8 cellular contexts compared by ENCODE assay signal in the genomic region with DNA sequence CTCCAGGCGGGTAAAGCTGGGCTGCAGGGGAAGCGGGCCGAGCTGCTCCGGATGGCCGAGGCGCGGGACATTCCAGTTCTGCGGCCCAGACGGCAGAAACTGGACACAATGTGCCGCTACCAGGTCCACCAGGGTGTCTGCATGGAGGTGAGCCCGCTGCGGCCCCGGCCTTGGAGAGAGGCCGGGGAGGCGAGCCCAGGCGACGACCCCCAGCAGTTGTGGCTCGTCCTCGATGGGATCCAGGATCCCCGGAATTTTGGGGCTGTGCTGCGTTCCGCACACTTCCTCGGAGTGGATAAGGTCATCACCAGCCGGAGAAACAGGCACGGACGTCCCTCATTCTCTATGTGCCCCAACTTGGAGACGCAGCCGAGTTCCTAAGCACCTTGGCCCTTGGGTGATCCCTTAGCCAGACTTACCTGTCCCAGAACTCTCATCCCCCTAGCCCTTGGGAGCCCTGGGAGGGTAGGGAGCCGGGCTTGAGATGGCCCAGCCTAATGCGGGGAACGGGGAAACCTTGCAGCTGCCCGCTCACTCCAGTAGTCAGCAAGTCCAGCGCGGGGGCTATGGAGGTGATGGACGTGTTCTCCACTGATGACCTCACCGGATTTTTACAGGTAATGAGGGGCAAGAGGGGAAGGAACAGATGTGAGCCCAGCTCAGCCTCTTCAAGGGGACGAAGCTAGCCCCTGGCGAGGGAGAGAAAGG. TPM values are rescaled to one million over a fixed set of nuclear protein-coding genes. Genes with fewer than 3 reads are reported as not detected.
DNase-seq lines count a peak whose midpoint lies in the region; ATAC-seq and TF ChIP-seq lines count a peak whose summit lies in the region.

No MANE protein-coding gene starts in this region.

- H3K27ac Mint-ChIP-seq in progenitor cell of endocrine pancreas: peak overlapping the region; percentile 80

- peak overlapping the region; percentile 85 for H3K4me3 ChIP-seq in HL-60 (replicated peaks; ENCODE audit: insufficient read depth, low read length)

- peak; percentile 4 to 19 for ATAC-seq in activated T-cell treated with anti-CD3 and anti-CD28 coated beads, Interleukin-2, amount 50 U/mL, for 4 hours
- no peak for ATAC-seq in GM19455 (IDR thresholded peaks at IDR 0.05; ENCODE audit: unreplicated experiment)

- TF ChIP-seq CTCF in HL-60 (IDR thresholded peaks at IDR 0.05; ENCODE audit: insufficient read depth, low read length) (no peak), progenitor cell of endocrine pancreas (IDR thresholded peaks at IDR 0.05; ENCODE audit: unreplicated experiment) (no peak)

- no peaks in the 10 kb centered on the region for H3K27me3 ChIP-seq in HL-60 (ENCODE audit: insufficient read depth, poor library complexity, severe bottlenecking)

- H3K4me1 Mint-ChIP-seq in activated T-cell treated with anti-CD3 and anti-CD28 coated beads, Interleukin-2, amount 50 U/mL, for 4 hours (ENCODE audit: low read depth): peaks cover 37% of the 10 kb centered on the region
- H3K4me1 Mint-ChIP-seq in progenitor cell of endocrine pancreas (ENCODE audit: low read depth): peaks cover 19% of the 10 kb centered on the region

- H3K36me3 Mint-ChIP-seq in activated T-cell treated with anti-CD3 and anti-CD28 coated beads, Interleukin-2, amount 50 U/mL, for 4 hours (ENCODE audit: insufficient read depth): peaks cover 6% of the 10 kb centered on the region
- peaks cover 5% of the 10 kb centered on the region for H3K36me3 Mint-ChIP-seq in progenitor cell of endocrine pancreas (ENCODE audit: insufficient read depth)

- intact Hi-C loops in cardiac septum (cut with DNase I): loop anchor here (5.0 kb wide), 2 partner anchors 65 to 345 kb away; partner anchors contain the start of gene AATF

- DNase-seq in DMS79 (lab: John Stamatoyannopoulos, UW): peak; percentile 12
- no peak for DNase-seq in DMS79 treated with DMSO at 0.1 percent for 48 hours (lab: John Stamatoyannopoulos, UW)
- peak in 1 of 2 experiments; percentile 26 for DNase-seq in HL-60 (ENCODE audit: low read depth in 1 of 2, low spot score in 1 of 2)
- DNase-seq in activated T-cell treated with anti-CD3 and anti-CD28 coated beads, Interleukin-2, amount 50 U/mL, for 4 hours: no peak
- DNase-seq in cardiac septum (ENCODE audit: low spot score): peak; percentile 77
- no peak for DNase-seq in progenitor cell of endocrine pancreas (ENCODE audit: low spot score, unreplicated experiment)
- no peak for DNase-seq in NOMO-1 treated with DMSO at 0.1 percent for 48 hours (lab: John Stamatoyannopoulos, UW; ENCODE audit: unreplicated experiment)

- peak overlapping the region; percentile 95 for H3K27ac ChIP-seq in HL-60 (replicated peaks)

- no peaks in the 10 kb centered on the region for H3K9me3 Mint-ChIP-seq in activated T-cell treated with anti-CD3 and anti-CD28 coated beads, Interleukin-2, amount 50 U/mL, for 4 hours
- H3K9me3 Mint-ChIP-seq in progenitor cell of endocrine pancreas (ENCODE audit: low read depth): no peaks in the 10 kb centered on the region

- no peaks in the 10 kb centered on the region for H3K27me3 Mint-ChIP-seq in activated T-cell treated with anti-CD3 and anti-CD28 coated beads, Interleukin-2, amount 50 U/mL, for 4 hours (ENCODE audit: low read depth)
- no peaks in the 10 kb centered on the region for H3K27me3 Mint-ChIP-seq in progenitor cell of endocrine pancreas

- H3K4me3 Mint-ChIP-seq in activated T-cell treated with anti-CD3 and anti-CD28 coated beads, Interleukin-2, amount 50 U/mL, for 4 hours: peak overlapping the region; percentile 90
- peak overlapping the region; percentile 86 for H3K4me3 Mint-ChIP-seq in progenitor cell of endocrine pancreas (ENCODE audit: low read depth)

RNA-seq across cellular contexts. Expression of gene MRM1, which starts 0.8 kb away (rescaled TPM):
- 10 to 100 TPM; 17.2 to 23.8 (median 22.4) TPM for total RNA-seq in activated T-cell treated with anti-CD3 and anti-CD28 coated beads, Interleukin-2, amount 50 U/mL, for 4 hours
- total RNA-seq in cardiac septum: 7.0 TPM
- 6.6 and 7.1 TPM in 2 replicates for total RNA-seq in progenitor cell of endocrine pancreas

RNA-seq across cellular contexts. Expression of gene DHRS11, which starts 10.5 kb away (rescaled TPM):
- 10 to 100 TPM; 11.6 to 13.0 (median 12.0) TPM for total RNA-seq in activated T-cell treated with anti-CD3 and anti-CD28 coated beads, Interleukin-2, amount 50 U/mL, for 4 hours
- total RNA-seq in cardiac septum: 15.3 TPM
- 12.0 and 15.7 TPM in 2 replicates for total RNA-seq in progenitor cell of endocrine pancreas

RNA-seq across cellular contexts. Expression of gene GGNBP2, which starts 57.5 kb away (rescaled TPM):
- 10 to 100 TPM; 49.7 to 59.0 (median 51.5) TPM for total RNA-seq in activated T-cell treated with anti-CD3 and anti-CD28 coated beads, Interleukin-2, amount 50 U/mL, for 4 hours
- total RNA-seq in cardiac septum (50.2 TPM), progenitor cell of endocrine pancreas (74.2 and 75.3 TPM in 2 replicates)

Comparison
In these comparisons a context has a peak if more than half of its experiments do, and no peak if none do; other contexts are left out.
1. DNase-seq: peak in DMS79 (single experiment) and cardiac septum (single experiment); none in DMS79 treated with DMSO at 0.1 percent for 48 hours (single experiment), activated T-cell treated with anti-CD3 and anti-CD28 coated beads, Interleukin-2, amount 50 U/mL, for 4 hours (single experiment), progenitor cell of endocrine pancreas (single experiment) and NOMO-1 treated with DMSO at 0.1 percent for 48 hours (single experiment).